ENCODE assay signal across 12 cellular contexts in the genomic region with DNA sequence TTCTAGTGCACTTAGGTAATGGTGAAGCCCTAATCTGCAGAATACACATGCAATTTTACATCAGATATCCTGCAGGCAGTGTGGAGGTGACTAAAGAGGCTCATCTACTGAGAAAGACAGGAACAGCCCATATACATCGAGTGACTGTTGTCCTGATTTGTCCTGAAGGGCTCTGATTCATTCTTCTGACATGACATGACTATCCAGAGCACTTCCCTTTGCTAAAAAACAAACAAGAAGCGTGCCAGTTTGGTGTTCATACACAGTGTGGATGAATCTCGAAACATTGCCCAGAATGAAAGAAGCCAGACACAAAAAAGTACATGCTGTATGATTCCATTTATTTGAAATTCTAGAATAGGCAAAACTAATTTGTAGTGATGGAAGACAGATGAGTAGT. TPM values are rescaled to one million over a fixed set of nuclear protein-coding genes. Genes with fewer than 3 reads are reported as not detected.
DNase-seq lines count a peak whose midpoint lies in the region; ATAC-seq and TF ChIP-seq lines count a peak whose summit lies in the region.
"Had no signal": no experiment of that assay in that cellular context is flagged by ENCODE, and none has a peak within 500 bp of the region (broad histone marks: within the 10 kb centered on the region; RNA-seq: fewer than 3 reads in every experiment).

No MANE protein-coding gene starts in this region.

- no TSS peak for BruUV-seq in IMR-90 (replicated peaks; lab: Mats Ljungman, UMichigan)

- H2BK5ac ChIP-seq in IMR-90 (ENCODE audit: low read depth, low read length, poor library complexity, severe bottlenecking), result peak overlapping the region; percentile 69

- no peak overlapping the region for H2AK9ac ChIP-seq in IMR-90 (replicated peaks; ENCODE audit: low read depth, low read length, poor library complexity)

- H4K5ac ChIP-seq in IMR-90 (ENCODE audit: low read depth, low read length), result no peak overlapping the region

- ATAC-seq in IMR-90 (ENCODE audit: low read depth), result peak; percentile 36
- ATAC-seq in GM21423 (IDR thresholded peaks at IDR 0.05; ENCODE audit: unreplicated experiment), result no peak
- ATAC-seq in GM21515 (IDR thresholded peaks at IDR 0.05; ENCODE audit: unreplicated experiment), result no peak

- no peak overlapping the region for H3K4me3 ChIP-seq in BLaER1 treated with 17β-estradiol and CSF1 and Interleukin-3, amounts not matched to agents 10 nM and 100 nM
- H3K4me3 ChIP-seq in IMR-90 (ENCODE audit: insufficient read depth, low read depth, low read length), result no peak overlapping the region
- no peak overlapping the region for H3K4me3 ChIP-seq in adrenal gland

- H3K4me2 ChIP-seq in BLaER1 treated with 17β-estradiol and CSF1 and Interleukin-3, amounts not matched to agents 10 nM and 100 nM, result peak overlapping the region in 7 of 11 experiments; percentile 7 to 86 (median 58); a peak in 12 of 22 replicates
- no peak overlapping the region for H3K4me2 ChIP-seq in IMR-90 (ENCODE audit: low read depth, low read length)

- no peak overlapping the region for H3K56ac ChIP-seq in IMR-90 (ENCODE audit: extremely low read depth, insufficient read depth, low read length)

- peaks cover 18 to 79% (median 56%) of the 10 kb centered on the region in 10 experiments for H3K4me1 ChIP-seq in BLaER1 treated with 17β-estradiol and CSF1 and Interleukin-3, amounts not matched to agents 10 nM and 100 nM
- H3K4me1 ChIP-seq in IMR-90 (ENCODE audit: control insufficient read depth, insufficient read depth, low read length) (peaks cover 12% of the 10 kb centered on the region), adrenal gland (replicated peaks in 1 of 2) (peaks cover 17 to 26% of the 10 kb centered on the region in 2 donors)

- CTCF ChIA-PET in IMR-90 (lab: Yijun Ruan, JAX), result interaction anchor here (0.7 to 1.4 kb wide), 5 partner anchors 10 to 324 kb away, joined by 4 to 10 read pairs (median 5); a partner anchor contains a TSS

- peaks cover 16% of the 10 kb centered on the region for H3K9me1 ChIP-seq in IMR-90 (ENCODE audit: insufficient read depth, low read length)

- TF ChIP-seq CTCF in IMR-90 (conservative IDR thresholded peaks at IDR 0.05; ENCODE audit: low read depth, low read length) (no peak), adrenal gland (IDR thresholded peaks at IDR 0.05) (no peak)

- peak overlapping the region; percentile 61 for H3K14ac ChIP-seq in IMR-90 (replicated peaks; ENCODE audit: low read depth, low read length)

- TF ChIP-seq POLR2A in IMR-90 (IDR thresholded peaks at IDR 0.05; ENCODE audit: low read depth, low read length) (no peak), adrenal gland (IDR thresholded peaks at IDR 0.05) (peak in 1 of 2 donors; percentile 27)

- in situ Hi-C loops in IMR-90 (cut with MboI; ENCODE audit: low sequenced_read_pairs), result loop anchor here (5.0 to 10.0 kb wide), 2 partner anchors 248 to 330 kb away; no protein-coding TSS in a partner anchor

- H3K9ac ChIP-seq in BLaER1 treated with 17β-estradiol and CSF1 and Interleukin-3, amounts not matched to agents 10 nM and 100 nM, result no peak overlapping the region; a peak in 1 of 22 replicates
- no peak overlapping the region for H3K9ac ChIP-seq in IMR-90 (ENCODE audit: low read depth, low read length)

- H3K18ac ChIP-seq in IMR-90 (ENCODE audit: low read depth, low read length), result peak overlapping the region; percentile 61; the same call in 1 of the 2 replicates

- dilution Hi-C loops in IMR-90 (cut with HindIII; ENCODE audit: low sequenced_read_pairs, unreplicated experiment), result no loop called here

- intact Hi-C loops in IMR-90 (cut with micrococcal nuclease), result loop anchor here (2.0 to 5.0 kb wide), 3 partner anchors 105 to 248 kb away; no protein-coding TSS in a partner anchor
- intact Hi-C loops in adrenal gland (cut with DNase I), result loop anchor here (5.0 kb wide), 1 partner anchor 330 kb away; no protein-coding TSS in a partner anchor

- H2AK5ac ChIP-seq in IMR-90 (ENCODE audit: low read depth, low read length), result peak overlapping the region; percentile 67; the same call in 1 of the 2 replicates

- H2BK120ac ChIP-seq in IMR-90 (ENCODE audit: low read depth, low read length), result peak overlapping the region; percentile 86

- peak overlapping the region in 1 of 2 experiments; percentile 73; a peak in 2 of 4 replicates for H4K8ac ChIP-seq in IMR-90 (ENCODE audit: low read depth in 2 of 2, low read length in 2 of 2)

- H2BK20ac ChIP-seq in IMR-90 (ENCODE audit: low read depth, low read length), result peak overlapping the region; percentile 64

- no peaks in the 10 kb centered on the region for H3K36me3 ChIP-seq in BLaER1 treated with 17β-estradiol and CSF1 and Interleukin-3, amounts not matched to agents 10 nM and 100 nM
- H3K36me3 ChIP-seq in IMR-90 (ENCODE audit: control insufficient read depth, insufficient read depth, low read length) (no peaks in the 10 kb centered on the region), adrenal gland (replicated peaks in 1 of 2) (no peaks in the 10 kb centered on the region)

- H2AFZ ChIP-seq in IMR-90 (replicated peaks; ENCODE audit: low read length, poor library complexity), result no peak overlapping the region

- peak overlapping the region; percentile 40; the same call in 1 of the 2 replicates for H4K91ac ChIP-seq in IMR-90 (ENCODE audit: insufficient read depth, low read depth, low read length)

- H2BK15ac ChIP-seq in IMR-90 (ENCODE audit: low read depth, low read length), result peak overlapping the region; percentile 91; the same call in 1 of the 3 replicates

- peak overlapping the region; percentile 87 for H3K4ac ChIP-seq in IMR-90 (ENCODE audit: low read depth, low read length)

- WGBS in IMR-90 (ENCODE audit: extremely low coverage in 2 of 2, insufficient read length in 1 of 2), 2 experiments, result no CpG with 5 or more reads among the region's 3 CpGs
- 7 to 28% (median 17%) methylated on average over 3 of the region's 3 CpGs for WGBS in adrenal gland, 4 donors

- POLR2A ChIA-PET in IMR-90 (lab: Charles Lee; ENCODE audit: unreplicated experiment), result interaction anchor here (1.0 kb wide), 1 partner anchor 97 kb away, joined by 3 read pairs; no protein-coding TSS in a partner anchor

- DNase-seq in IMR-90 (peak; percentile 63), adrenal gland (no peak), kidney tubule cell (ENCODE audit: low spot score) (peak; percentile 77), activated gamma-delta T cell treated with Interleukin-2 at 50 U/mL for 16 hours (no peak)
- DNase-seq in stimulated activated CD4-positive, alpha-beta T cell treated with anti-CD3 and anti-CD28 coated beads, Interleukin-15, amount 100 ng/mL, for 24 hours, result no peak
- DNase-seq: CD4-positive, alpha-beta memory T cell; islet precursor cell; NCI-H1930; stimulated activated CD8-positive, alpha-beta memory T cell treated with anti-CD3 and anti-CD28 coated beads, Interleukin-4, amount 100 ng/mL, for 48 hours had no signal

- no peaks in the 10 kb centered on the region for H3K9me3 ChIP-seq in BLaER1 treated with 17β-estradiol and CSF1 and Interleukin-3, amounts not matched to agents 10 nM and 100 nM (replicated peaks in 1 of 11)
- H3K9me3 ChIP-seq in IMR-90 (ENCODE audit: control insufficient read depth, insufficient read depth, low read length) (no peaks in the 10 kb centered on the region), adrenal gland (replicated peaks in 1 of 3) (no peaks in the 10 kb centered on the region)

- peak overlapping the region; percentile 63; the same call in 1 of the 2 replicates for H3K23ac ChIP-seq in IMR-90 (ENCODE audit: low read depth, low read length)

- 0 out of 2 replicates have a peak, but pooled peaks have one; percentile 12 for TF ChIP-seq RAD21 in IMR-90 (IDR thresholded peaks at IDR 0.05; ENCODE audit: low read length)

- no peaks in the 10 kb centered on the region for H4K20me1 ChIP-seq in BLaER1 treated with 17β-estradiol and CSF1 and Interleukin-3, amounts not matched to agents 10 nM and 100 nM
- no peaks in the 10 kb centered on the region for H4K20me1 ChIP-seq in IMR-90 (ENCODE audit: insufficient read depth, low read length)

- no peaks in the 10 kb centered on the region for H3K79me1 ChIP-seq in IMR-90 (ENCODE audit: low read depth in 1 of 2, low read length in 2 of 2)

- peak overlapping the region in 5 of 11 experiments; percentile 5 to 43 (median 6); a peak in 4 of 22 replicates for H3K27ac ChIP-seq in BLaER1 treated with 17β-estradiol and CSF1 and Interleukin-3, amounts not matched to agents 10 nM and 100 nM
- H3K27ac ChIP-seq in IMR-90 (ENCODE audit: insufficient read depth, low read length) (0 out of 2 replicates have a peak overlapping the region, but pooled peaks have one; percentile 11), adrenal gland (peak overlapping the region in 3 of 5 donors; percentile 10 to 48 (median 25))

- no peaks in the 10 kb centered on the region for H3K27me3 ChIP-seq in BLaER1 treated with 17β-estradiol and CSF1 and Interleukin-3, amounts not matched to agents 10 nM and 100 nM
- H3K27me3 ChIP-seq in IMR-90 (ENCODE audit: control insufficient read depth, insufficient read depth, low read length), result no peaks in the 10 kb centered on the region
- no peaks in the 10 kb centered on the region for H3K27me3 ChIP-seq in adrenal gland

TF ChIP-seq in IMR-90, 13 proteins besides CTCF, POLR2A, EP300 and RAD21 (continues in another document):
- no peak for TF ChIP-seq NFE2L2 (IDR thresholded peaks at IDR 0.05; ENCODE audit: low read depth, low read length)
- TF ChIP-seq MXI1 (IDR thresholded peaks at IDR 0.05; ENCODE audit: borderline replicate concordance, low read depth, low read length), result no peak
- no peak for TF ChIP-seq FOS (IDR thresholded peaks at IDR 0.05; ENCODE audit: low read depth, low read length)
- TF ChIP-seq BHLHE40 (IDR thresholded peaks at IDR 0.05; ENCODE audit: low read depth, low read length), result no peak
- no peak for TF ChIP-seq MAFK (IDR thresholded peaks at IDR 0.05; ENCODE audit: low read depth, low read length)
- TF ChIP-seq RFX5 (IDR thresholded peaks at IDR 0.05; ENCODE audit: low read depth, low read length), result no peak
- TF ChIP-seq, protein P1, sequence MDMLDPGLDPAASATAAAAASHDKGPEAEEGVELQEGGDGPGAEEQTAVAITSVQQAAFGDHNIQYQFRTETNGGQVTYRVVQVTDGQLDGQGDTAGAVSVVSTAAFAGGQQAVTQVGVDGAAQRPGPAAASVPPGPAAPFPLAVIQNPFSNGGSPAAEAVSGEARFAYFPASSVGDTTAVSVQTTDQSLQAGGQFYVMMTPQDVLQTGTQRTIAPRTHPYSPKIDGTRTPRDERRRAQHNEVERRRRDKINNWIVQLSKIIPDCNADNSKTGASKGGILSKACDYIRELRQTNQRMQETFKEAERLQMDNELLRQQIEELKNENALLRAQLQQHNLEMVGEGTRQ (IDR thresholded peaks at IDR 0.05; ENCODE audit: low read depth, low read length), result no peak
- TF ChIP-seq CHD1 (IDR thresholded peaks at IDR 0.05; ENCODE audit: low read depth, low read length), result no peak
- no peak for TF ChIP-seq SMC3 (IDR thresholded peaks at IDR 0.05; ENCODE audit: low read depth, low read length)
- TF ChIP-seq RCOR1 (IDR thresholded peaks at IDR 0.05; ENCODE audit: insufficient replicate concordance, low read length), result no peak

RNA-seq across cellular contexts. Expression of a gene that starts 48.0 kb away (rescaled TPM):
- total RNA-seq in IMR-90 (2012; rRNA removed) (8.1 and 8.6 TPM in 2 replicates), adrenal gland (10 to 100 TPM; 16.9 to 64.1 (median 45.7) TPM)
- polyA plus RNA-seq in IMR-90 (2012; rRNA removed) (10.8 and 12.1 TPM in 2 replicates), adrenal gland (10 to 100 TPM; 16.5 to 26.0 (median 18.7) TPM)
- 7.4 and 13.3 TPM in 2 replicates for polyA plus RNA-seq in IMR-90 (2012; cell fraction: cytosol; rRNA removed)
- polyA plus RNA-seq in IMR-90 (2012; cell fraction: nucleus; rRNA removed; ENCODE audit: low replicate concordance), result 19.2 and 26.6 TPM in 2 replicates

Comparison
In these comparisons a context has a peak if more than half of its experiments do, and no peak if none do; other contexts are left out.
1. DNase-seq: peak in IMR-90 (single experiment) and kidney tubule cell (single experiment); none in adrenal gland (0 of 7), stimulated activated CD4-positive, alpha-beta T cell treated with anti-CD3 and anti-CD28 coated beads, Interleukin-15, amount 100 ng/mL, for 24 hours (single experiment) and activated gamma-delta T cell treated with Interleukin-2 at 50 U/mL for 16 hours (single experiment).